Comparison of ENCODE assay signal across 8 cellular contexts in the genomic region with DNA sequence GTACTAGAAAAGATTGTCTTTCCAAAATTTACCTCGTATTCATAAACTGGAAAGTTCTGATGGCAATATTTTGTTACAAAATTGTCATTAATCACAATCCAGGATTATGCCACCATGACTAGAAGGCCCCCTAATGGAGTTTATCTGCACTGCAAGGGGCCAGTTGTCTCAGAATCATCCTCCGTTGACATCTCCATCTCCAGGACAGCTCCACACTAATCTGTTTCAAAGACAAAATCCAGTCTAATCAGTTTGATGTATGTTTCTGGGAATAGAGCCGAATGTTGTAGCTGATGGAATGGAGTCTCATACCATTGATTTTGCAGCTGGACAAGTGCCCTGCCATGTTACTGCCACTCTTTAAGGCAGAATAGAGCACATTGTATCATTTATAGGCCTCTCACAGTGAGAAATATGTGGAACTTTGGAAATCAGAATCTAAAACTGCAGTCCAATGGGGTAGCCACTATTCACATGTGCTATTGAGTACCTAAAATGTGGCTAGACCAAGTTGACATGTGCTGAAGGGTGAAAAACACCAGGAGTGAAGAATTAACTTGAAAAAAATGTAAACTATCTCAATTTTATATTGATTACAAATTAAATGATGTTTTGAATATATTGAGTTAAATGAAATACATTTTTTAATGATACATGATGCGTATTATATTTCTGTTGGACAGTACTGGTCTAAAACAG. TPM values are rescaled to one million over a fixed set of nuclear protein-coding genes. Genes with fewer than 3 reads are reported as not detected.
DNase-seq lines count a peak whose midpoint lies in the region; ATAC-seq and TF ChIP-seq lines count a peak whose summit lies in the region.

No MANE protein-coding gene starts in this region.

- WGBS in heart left ventricle, 4 donors = 67 to 81% (median 79%) methylated on average over 4 of the region's 4 CpGs
- WGBS in testis, 2 donors = 55 to 79% methylated on average over 4 of the region's 4 CpGs

- peaks cover 0 to 43% (median 19%) of the 10 kb centered on the region in 9 donors for H3K36me3 ChIP-seq in heart left ventricle
- no peaks in the 10 kb centered on the region for H3K36me3 ChIP-seq in testis (ENCODE audit: low read depth, missing control alignments)

- intact Hi-C loops in heart left ventricle (cut with DNase I) (loop anchor here in 2 of 10 donors (5.0 to 10.0 kb wide), 2 partner anchors 84 to 129 kb away; no protein-coding TSS in a partner anchor), Right ventricle myocardium inferior (cut with DNase I) (no loop called here), testis (cut with DNase I; ENCODE audit: low total_unique reads) (no loop called here)

- TF ChIP-seq CTCF in heart left ventricle (IDR thresholded peaks at IDR 0.05) (peak; percentile 22 to 63 (median 48)), fibroblast of pulmonary artery (IDR thresholded peaks at IDR 0.05; ENCODE audit: low read length, missing control alignments) (peak; percentile 40), testis (IDR thresholded peaks at IDR 0.05) (peak in 2 of 3 experiments; percentile 39 to 54)

- H3K4me1 ChIP-seq in heart left ventricle (peaks cover 0 to 37% (median 20%) of the 10 kb centered on the region in 12 donors), testis (no peaks in the 10 kb centered on the region)

- in situ Hi-C loops in SK-MEL-5 (cut with HindIII; ENCODE audit: low pct_unique_long_range_greater_than_20kb, low sequenced_read_pairs) = no loop called here

- H3K27ac ChIP-seq in heart left ventricle = peak overlapping the region in 7 of 12 donors; percentile 27 to 97 (median 47)
- no peak overlapping the region for H3K27ac ChIP-seq in testis

- H3K27me3 ChIP-seq in heart left ventricle (no peaks in the 10 kb centered on the region), testis (no peaks in the 10 kb centered on the region)

- TF ChIP-seq POLR2A in heart left ventricle (IDR thresholded peaks at IDR 0.05) (no peak), testis (IDR thresholded peaks at IDR 0.05) (no peak)

- ATAC-seq in heart left ventricle (no peak), Right ventricle myocardium inferior (no peak), GM18870 (IDR thresholded peaks at IDR 0.05; ENCODE audit: unreplicated experiment) (no peak)

- H3K4me3 ChIP-seq in heart left ventricle = no peak overlapping the region
- no peak overlapping the region for H3K4me3 ChIP-seq in fibroblast of pulmonary artery (replicated peaks; ENCODE audit: low read depth, low read length)
- no peak overlapping the region for H3K4me3 ChIP-seq in testis

- H3K9me3 ChIP-seq in heart left ventricle = no peaks in the 10 kb centered on the region
- H3K9me3 ChIP-seq in testis = no peaks in the 10 kb centered on the region

- DNase-seq in heart left ventricle = no peak
- no peak for DNase-seq in Right ventricle myocardium inferior (ENCODE audit: missing footprints)
- DNase-seq in SK-MEL-5 (ENCODE audit: low read depth, low spot score) = peak; percentile 90
- DNase-seq in fibroblast of pulmonary artery (ENCODE audit: low read depth) = no peak
- DNase-seq in testis = peak; percentile 34
- DNase-seq in SKM-1 (lab: John Stamatoyannopoulos, UW; ENCODE audit: unreplicated experiment) = no peak
- DNase-seq in NCI-H2107 (lab: John Stamatoyannopoulos, UW) = no peak

RNA-seq across cellular contexts. Expression of a gene that starts 38.3 kb away (rescaled TPM):
- total RNA-seq in heart left ventricle = 100 to 1,000 TPM; 137 to 529 (median 399) TPM
- 100 to 1,000 TPM; 253 to 341 TPM for polyA plus RNA-seq in heart left ventricle
- 650 TPM for total RNA-seq in Right ventricle myocardium inferior
- 1,169 and 1,313 TPM in 2 replicates for total RNA-seq in SK-MEL-5 (2014; rRNA removed; shearing (Covaris generic))
- 830 and 1,137 TPM in 2 replicates for polyA plus RNA-seq in SK-MEL-5 (2015; cell fraction: cytosol; rRNA removed)
- polyA plus RNA-seq in SK-MEL-5 (2015; cell fraction: nucleus; rRNA removed) = 151 and 186 TPM in 2 replicates
- 100 to 1,000 TPM in 1 of 2 donors, 10 to 100 TPM in 1; 87.7 to 141 TPM for total RNA-seq in testis
- polyA plus RNA-seq in testis (ENCODE audit: insufficient read depth, low read depth, low replicate concordance) = 499 TPM

Comparison
In these comparisons a context has a peak if more than half of its experiments do, and no peak if none do; other contexts are left out.
1. DNase-seq: peak in SK-MEL-5 (single experiment) and testis (single experiment); none in heart left ventricle (0 of 5), Right ventricle myocardium inferior (single experiment), fibroblast of pulmonary artery (single experiment), SKM-1 (single experiment) and NCI-H2107 (single experiment).
2. H3K27ac ChIP-seq: peak in heart left ventricle (7 of 12); none in testis (0 of 2).
3. Peak in every context shown above with its lines, with median percentiles within 50 percentile points of each other: CTCF ChIP-seq.